In the genomic region with DNA sequence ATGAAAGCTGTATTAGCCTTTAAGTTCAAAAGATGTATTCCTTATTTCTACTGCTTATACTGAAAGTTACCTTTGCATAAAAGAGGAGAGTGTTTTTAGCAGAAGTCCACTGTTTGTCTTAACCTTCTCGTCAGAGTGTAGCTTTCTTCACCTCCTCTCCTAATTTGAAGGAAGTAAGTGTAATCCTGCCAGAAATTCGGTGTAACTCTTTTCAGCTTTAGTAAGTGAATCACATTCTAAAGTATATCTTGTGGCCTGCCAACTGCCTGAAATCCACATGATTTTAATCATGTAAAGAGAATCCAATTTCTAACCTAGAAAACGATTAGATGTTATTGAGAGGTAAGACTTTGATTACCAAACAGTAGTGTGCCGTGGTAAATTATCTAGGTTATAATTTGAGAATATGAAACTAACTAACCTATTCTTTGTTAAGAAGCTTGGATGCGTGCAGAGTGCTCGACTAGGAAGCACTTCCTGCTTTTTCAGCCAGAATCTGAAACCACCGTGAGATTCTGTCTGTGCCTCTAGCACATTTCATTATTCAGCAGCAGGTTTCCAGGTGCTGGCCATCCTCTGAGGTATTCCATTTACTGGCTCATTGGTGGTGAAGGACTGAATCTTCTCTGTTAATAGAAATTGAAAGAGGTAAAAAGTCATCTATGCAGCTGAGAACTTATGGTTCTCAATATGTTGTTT, we compare ENCODE assay signal across 8 cellular contexts. TPM values are rescaled to one million over a fixed set of nuclear protein-coding genes. Genes with fewer than 3 reads are reported as not detected.
A peak's percentile ranks its signal among the peaks of the same experiment; 100 is the strongest.
DNase-seq lines count a peak whose midpoint lies in the region; ATAC-seq, FAIRE-seq and TF ChIP-seq lines count a peak whose summit lies in the region.

No MANE protein-coding gene starts in this region.

- FAIRE-seq in islet of Langerhans (lab: Jason Lieb, UNC), result peak; percentile 78

- H3K9me3 ChIP-seq in smooth muscle cell (replicated peaks; ENCODE audit: low read depth), result no peaks in the 10 kb centered on the region

- no peak for TF ChIP-seq CTCF in omental fat pad (IDR thresholded peaks at IDR 0.05)
- TF ChIP-seq CTCF in smooth muscle cell (IDR thresholded peaks at IDR 0.05; ENCODE audit: borderline replicate concordance, insufficient read depth, poor library complexity, severe bottlenecking), result no peak

- ATAC-seq in GM21723 (IDR thresholded peaks at IDR 0.05; ENCODE audit: unreplicated experiment), result peak; percentile 57
- ATAC-seq in omental fat pad (ENCODE audit: low FRiP score), result no peak

- 79% methylated on average over 7 of the region's 7 CpGs for WGBS in smooth muscle cell (ENCODE audit: low lambda C conversion rate)

- H3K36me3 ChIP-seq in smooth muscle cell (ENCODE audit: low read depth), result no peaks in the 10 kb centered on the region

- H3K4me3 ChIP-seq in smooth muscle cell, result no peak overlapping the region

- H3K27me3 ChIP-seq in smooth muscle cell (ENCODE audit: low read depth), result no peaks in the 10 kb centered on the region

- H3K9ac ChIP-seq in smooth muscle cell (ENCODE audit: low read depth), result no peak overlapping the region

- H3K4me2 ChIP-seq in smooth muscle cell, result no peak overlapping the region

- H2AFZ ChIP-seq in smooth muscle cell (ENCODE audit: low read depth), result no peak overlapping the region

- DNase-seq in GF-D8 (lab: John Stamatoyannopoulos, UW) (peak; percentile 37), NOMO-1 treated with DMSO at 0.1 percent for 48 hours (lab: John Stamatoyannopoulos, UW; ENCODE audit: unreplicated experiment) (peak; percentile 74), HT-29 (ENCODE audit: low spot score) (no peak), omental fat pad (ENCODE audit: low spot score) (no peak), smooth muscle cell (lab: John Stamatoyannopoulos, UW; ENCODE audit: unreplicated experiment) (no peak)
- no peak for DNase-seq in stimulated activated CD4-positive, alpha-beta T cell treated with anti-CD3 and anti-CD28 coated beads, Interleukin-2, amount 100 ng/mL, for 48 hours

- no peaks in the 10 kb centered on the region for H3K4me1 ChIP-seq in smooth muscle cell (ENCODE audit: low read depth)

- no peaks in the 10 kb centered on the region for H3K79me2 ChIP-seq in smooth muscle cell (ENCODE audit: low read depth)

- H3K27ac ChIP-seq in smooth muscle cell (ENCODE audit: low read depth), result no peak overlapping the region

- H4K20me1 ChIP-seq in smooth muscle cell (ENCODE audit: low read depth), result no peaks in the 10 kb centered on the region

- H3F3A ChIP-seq in smooth muscle cell (ENCODE audit: low read depth), result no peaks in the 10 kb centered on the region

RNA-seq across cellular contexts. Expression of gene GYG1, which starts 7.5 kb away (rescaled TPM):
- 10.9 and 12.7 TPM in 2 replicates for total RNA-seq in HT-29 (2014; rRNA removed; shearing (Covaris generic))
- total RNA-seq in omental fat pad (10 to 100 TPM; 23.2 to 40.8 (median 30.4) TPM), smooth muscle cell (23.4 and 29.8 TPM in 2 replicates)
- polyA plus RNA-seq in smooth muscle cell, result 13.6 and 15.8 TPM in 2 replicates

Comparison
In these comparisons a context has a peak if more than half of its experiments do, and no peak if none do; other contexts are left out.
1. DNase-seq: peak in GF-D8 (single experiment) and NOMO-1 treated with DMSO at 0.1 percent for 48 hours (single experiment); none in HT-29 (single experiment), omental fat pad (single experiment), smooth muscle cell (single experiment) and stimulated activated CD4-positive, alpha-beta T cell treated with anti-CD3 and anti-CD28 coated beads, Interleukin-2, amount 100 ng/mL, for 48 hours (0 of 2).